In the genomic region with DNA sequence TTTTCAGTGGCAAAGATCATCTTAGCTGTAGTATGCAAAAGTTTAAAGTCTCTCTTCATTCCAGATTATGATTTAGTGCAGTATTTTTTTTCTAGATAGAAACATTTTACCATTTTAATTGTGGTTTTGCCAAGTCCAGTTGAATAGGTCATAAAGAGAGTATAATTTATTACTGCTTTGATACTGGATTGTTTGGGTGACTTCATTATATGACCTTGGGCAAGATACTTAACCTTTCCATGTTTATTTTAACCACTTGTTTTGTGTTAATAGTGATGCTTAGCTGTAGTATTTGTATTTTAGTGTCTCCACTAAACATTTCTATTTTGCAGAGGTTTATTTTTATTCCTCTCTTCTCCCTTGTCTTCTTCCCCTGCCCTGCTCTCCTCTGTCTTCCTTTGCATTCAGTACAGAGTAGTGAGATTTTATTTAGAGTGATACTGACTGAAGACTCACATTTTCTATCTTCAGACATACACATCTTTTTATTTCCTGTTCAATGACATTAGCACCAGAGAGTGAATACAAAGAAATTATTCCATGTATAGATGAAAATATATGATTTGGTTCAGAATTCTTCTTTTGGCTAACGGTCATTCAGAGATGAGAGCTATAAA, we compare ENCODE assay signal across 1 cellular context.
TF ChIP-seq lines count a peak whose summit lies in the region.

No MANE protein-coding gene starts in this region.

TF ChIP-seq in H1, 55 proteins besides CTCF, POLR2A, EP300 and RAD21 (continued from another document):
- TF ChIP-seq BRCA1 (IDR thresholded peaks at IDR 0.05; ENCODE audit: low read depth, low read length) (no peak), TEAD4 (IDR thresholded peaks at IDR 0.05; ENCODE audit: low read depth, low read length) (no peak), EGR1 (IDR thresholded peaks at IDR 0.05; ENCODE audit: borderline replicate concordance, low read depth, low read length) (no peak), BACH1 (IDR thresholded peaks at IDR 0.05; ENCODE audit: low read length) (no peak), EZH2 (IDR thresholded peaks at IDR 0.05; ENCODE audit: low read depth, low read length, severe bottlenecking) (no peak), POU5F1 (IDR thresholded peaks at IDR 0.05; ENCODE audit: low read depth, low read length) (no peak), ZNF274 (IDR thresholded peaks at IDR 0.05; ENCODE audit: borderline replicate concordance, extremely low read depth, low read length) (no peak), TAF7 (optimal IDR thresholded peaks at IDR 0.05; ENCODE audit: borderline replicate concordance, low read depth, low read length) (no peak), JUND (IDR thresholded peaks at IDR 0.05; ENCODE audit: low read length) (no peak), SUZ12 (IDR thresholded peaks at IDR 0.05; ENCODE audit: low read length) (no peak)
- TF ChIP-seq, protein P1, sequence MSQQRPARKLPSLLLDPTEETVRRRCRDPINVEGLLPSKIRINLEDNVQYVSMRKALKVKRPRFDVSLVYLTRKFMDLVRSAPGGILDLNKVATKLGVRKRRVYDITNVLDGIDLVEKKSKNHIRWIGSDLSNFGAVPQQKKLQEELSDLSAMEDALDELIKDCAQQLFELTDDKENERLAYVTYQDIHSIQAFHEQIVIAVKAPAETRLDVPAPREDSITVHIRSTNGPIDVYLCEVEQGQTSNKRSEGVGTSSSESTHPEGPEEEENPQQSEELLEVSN (IDR thresholded peaks at IDR 0.05) = no peak
